ENCODE assay signal across 12 cellular contexts in the genomic region with DNA sequence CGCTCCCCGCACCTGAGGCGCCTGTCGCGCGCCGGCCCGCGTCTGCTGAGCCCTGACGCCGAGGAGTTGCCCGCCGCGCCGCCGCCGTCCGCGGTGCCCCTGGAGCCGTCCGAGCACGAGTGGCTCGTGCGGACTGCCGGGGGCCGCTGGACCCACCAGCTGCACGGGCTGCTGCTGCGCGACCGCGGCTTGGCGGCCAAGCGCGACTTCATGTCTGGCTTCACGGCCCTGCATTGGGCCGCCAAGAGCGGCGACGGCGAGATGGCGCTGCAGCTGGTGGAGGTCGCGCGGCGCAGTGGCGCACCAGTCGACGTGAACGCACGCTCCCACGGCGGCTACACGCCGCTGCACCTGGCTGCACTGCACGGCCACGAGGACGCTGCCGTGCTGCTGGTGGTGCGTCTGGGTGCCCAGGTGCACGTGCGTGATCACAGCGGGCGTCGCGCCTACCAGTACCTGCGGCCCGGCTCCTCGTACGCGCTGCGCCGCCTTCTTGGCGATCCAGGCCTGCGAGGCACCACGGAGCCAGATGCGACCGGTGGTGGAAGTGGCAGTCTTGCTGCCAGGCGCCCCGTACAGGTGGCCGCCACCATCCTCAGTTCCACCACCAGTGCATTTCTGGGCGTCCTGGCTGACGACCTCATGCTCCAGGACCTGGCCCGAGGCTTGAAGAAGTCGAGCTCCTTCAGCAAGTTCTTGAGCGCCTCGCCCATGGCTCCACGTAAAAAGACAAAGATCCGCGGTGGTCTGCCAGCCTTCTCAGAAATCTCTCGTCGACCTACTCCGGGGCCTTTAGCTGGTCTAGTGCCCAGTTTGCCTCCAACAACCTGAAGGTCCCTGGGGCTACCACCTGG. TPM values are rescaled to one million over a fixed set of nuclear protein-coding genes. Genes with fewer than 3 reads are reported as not detected.
DNase-seq lines count a peak whose midpoint lies in the region; ATAC-seq and TF ChIP-seq lines count a peak whose summit lies in the region.
"Had no signal": no experiment of that assay in that cellular context is flagged by ENCODE, and none has a peak within 500 bp of the region (broad histone marks: within the 10 kb centered on the region; RNA-seq: fewer than 3 reads in every experiment).

No MANE protein-coding gene starts in this region.

- no peak for TF ChIP-seq CTCF in endodermal cell (conservative IDR thresholded peaks at IDR 0.05)
- TF ChIP-seq CTCF in type B pancreatic cell (conservative IDR thresholded peaks at IDR 0.05) = no peak

- no peaks in the 10 kb centered on the region for H3K4me1 ChIP-seq in endodermal cell (ENCODE audit: control insufficient read depth, insufficient read depth, low read length)

- 63 to 86% methylated on average over 43 to 92 of the region's 92 CpGs for WGBS in endodermal cell (ENCODE audit: insufficient coverage in 1 of 2, insufficient read length in 1 of 2), 2 experiments

- H3K9me3 Mint-ChIP-seq in activated naive CD4-positive, alpha-beta T cell treated with anti-CD3 and anti-CD28 coated beads, Interleukin-2, amount 50 U/mL, for 24 hours = no peaks in the 10 kb centered on the region
- H3K9me3 Mint-ChIP-seq in activated naive CD4-positive, alpha-beta T cell treated with anti-CD3 and anti-CD28 coated beads, Interleukin-2, amount 50 U/mL, for 72 hours = no peaks in the 10 kb centered on the region
- peaks cover 5% of the 10 kb centered on the region for H3K9me3 Mint-ChIP-seq in endodermal cell
- peaks cover 0 to 1% (median 0%) of the 10 kb centered on the region in 7 donors for H3K9me3 Mint-ChIP-seq in naive B cell
- H3K9me3 Mint-ChIP-seq in type B pancreatic cell = no peaks in the 10 kb centered on the region

- no peaks in the 10 kb centered on the region for H3K9me3 ChIP-seq in endodermal cell (ENCODE audit: control insufficient read depth, low read length)

- peaks cover 15% of the 10 kb centered on the region for H3K4me1 Mint-ChIP-seq in activated naive CD4-positive, alpha-beta T cell treated with anti-CD3 and anti-CD28 coated beads, Interleukin-2, amount 50 U/mL, for 24 hours
- no peaks in the 10 kb centered on the region for H3K4me1 Mint-ChIP-seq in endodermal cell
- H3K4me1 Mint-ChIP-seq in naive B cell = peaks cover 4 to 25% (median 17%) of the 10 kb centered on the region in 3 donors
- no peaks in the 10 kb centered on the region for H3K4me1 Mint-ChIP-seq in type B pancreatic cell (ENCODE audit: unreplicated experiment)

- peaks cover 28% of the 10 kb centered on the region for H3K27me3 Mint-ChIP-seq in activated naive CD4-positive, alpha-beta T cell treated with anti-CD3 and anti-CD28 coated beads, Interleukin-2, amount 50 U/mL, for 24 hours
- H3K27me3 Mint-ChIP-seq in endodermal cell (ENCODE audit: insufficient read depth) = peaks cover 79% of the 10 kb centered on the region
- H3K27me3 Mint-ChIP-seq in naive B cell = peaks cover 27 to 48% (median 42%) of the 10 kb centered on the region in 3 donors
- H3K27me3 Mint-ChIP-seq in type B pancreatic cell = peaks cover 53% of the 10 kb centered on the region

- no peak overlapping the region for H3K9ac ChIP-seq in endodermal cell (ENCODE audit: extremely low read depth, low read length, poor library complexity, severe bottlenecking)

- H3K36me3 ChIP-seq in endodermal cell (ENCODE audit: control insufficient read depth, insufficient read depth, low read length) = no peaks in the 10 kb centered on the region

- H3K27me3 ChIP-seq in endodermal cell (ENCODE audit: control insufficient read depth, insufficient read depth, low read length, poor library complexity, severe bottlenecking) = peaks cover 69% of the 10 kb centered on the region

- H3K4me3 ChIP-seq in endodermal cell (ENCODE audit: low read length) = no peak overlapping the region

- H3K27ac ChIP-seq in endodermal cell (ENCODE audit: low read depth, low read length) = no peak overlapping the region
- H3K27ac ChIP-seq: RWPE1 had no signal

- H3K4me3 Mint-ChIP-seq in activated naive CD4-positive, alpha-beta T cell treated with anti-CD3 and anti-CD28 coated beads, Interleukin-2, amount 50 U/mL, for 24 hours = peak overlapping the region; percentile 42
- H3K4me3 Mint-ChIP-seq in endodermal cell = no peak overlapping the region
- peak overlapping the region in 6 of 8 donors; percentile 49 to 78 (median 68) for H3K4me3 Mint-ChIP-seq in naive B cell
- H3K4me3 Mint-ChIP-seq in type B pancreatic cell = peak overlapping the region; percentile 76

- intact Hi-C loops in sciatic nerve (cut with DNase I) = no loop called here

- DNase-seq in activated naive CD4-positive, alpha-beta T cell treated with anti-CD3 and anti-CD28 coated beads, Interleukin-2, amount 50 U/mL, for 72 hours (ENCODE audit: low spot score in 2 of 2) = no peak
- DNase-seq in endodermal cell = peak; percentile 83
- DNase-seq in naive B cell = no peak
- no peak for DNase-seq in type B pancreatic cell (ENCODE audit: extremely low spot score, unreplicated experiment)
- no peak for DNase-seq in sciatic nerve (ENCODE audit: low spot score)
- no peak for DNase-seq in epidermal melanocyte (ENCODE audit: insufficient read length, low spot score)
- DNase-seq: activated CD4-positive, alpha-beta T cell treated with anti-CD3 and anti-CD28 coated beads, Interleukin-2, amount 50 U/mL, for 4 hours; cortex of kidney; NCI-H1092 had no signal

- H3K36me3 Mint-ChIP-seq in activated naive CD4-positive, alpha-beta T cell treated with anti-CD3 and anti-CD28 coated beads, Interleukin-2, amount 50 U/mL, for 24 hours = peaks cover 2% of the 10 kb centered on the region
- peaks cover 5% of the 10 kb centered on the region in 2 donors for H3K36me3 Mint-ChIP-seq in activated naive CD4-positive, alpha-beta T cell treated with anti-CD3 and anti-CD28 coated beads, Interleukin-2, amount 50 U/mL, for 72 hours
- H3K36me3 Mint-ChIP-seq in endodermal cell (ENCODE audit: low read depth) (no peaks in the 10 kb centered on the region), naive B cell (no peaks in the 10 kb centered on the region), type B pancreatic cell (no peaks in the 10 kb centered on the region)

- no peak for ATAC-seq in activated naive CD4-positive, alpha-beta T cell treated with anti-CD3 and anti-CD28 coated beads, Interleukin-2, amount 50 U/mL, for 72 hours
- ATAC-seq in naive B cell (ENCODE audit: low read depth in 2 of 2) (peak in 1 of 2 donors; percentile 2), HG02610 (IDR thresholded peaks at IDR 0.05; ENCODE audit: unreplicated experiment) (no peak), sciatic nerve (no peak)

- H3K27ac Mint-ChIP-seq in activated naive CD4-positive, alpha-beta T cell treated with anti-CD3 and anti-CD28 coated beads, Interleukin-2, amount 50 U/mL, for 24 hours = no peak overlapping the region
- no peak overlapping the region for H3K27ac Mint-ChIP-seq in activated naive CD4-positive, alpha-beta T cell treated with anti-CD3 and anti-CD28 coated beads, Interleukin-2, amount 50 U/mL, for 72 hours
- no peak overlapping the region for H3K27ac Mint-ChIP-seq in endodermal cell
- H3K27ac Mint-ChIP-seq in naive B cell = no peak overlapping the region
- H3K27ac Mint-ChIP-seq in type B pancreatic cell = peak overlapping the region; percentile 6

RNA-seq across cellular contexts. Expression of a gene that starts 1.6 kb away (rescaled TPM):
- not detected for total RNA-seq in activated naive CD4-positive, alpha-beta T cell treated with anti-CD3 and anti-CD28 coated beads, Interleukin-2, amount 50 U/mL, for 72 hours
- under 1 TPM in 1 of 2 donors, not detected in 1; 0.13 TPM for total RNA-seq in endodermal cell
- not detected for polyA plus RNA-seq in endodermal cell (2013, experiment 1 of 2)
- polyA plus RNA-seq in endodermal cell (2013, experiment 2 of 2) = not detected
- polyA plus RNA-seq in naive B cell (ENCODE audit: low read depth in 6 of 6) = not detected
- 2.5 and 4.4 TPM in 2 replicates for total RNA-seq in type B pancreatic cell (ENCODE audit: low replicate concordance)
- total RNA-seq in sciatic nerve = 2.5 TPM

RNA-seq across cellular contexts. Expression of a gene that starts 15.8 kb away (rescaled TPM):
- total RNA-seq in activated naive CD4-positive, alpha-beta T cell treated with anti-CD3 and anti-CD28 coated beads, Interleukin-2, amount 50 U/mL, for 72 hours = 1 to 10 TPM; 1.3 to 2.3 TPM
- total RNA-seq in endodermal cell (10 to 100 TPM in 1 of 2 donors, 1 to 10 TPM in 1; 6.6 to 14.4 TPM), type B pancreatic cell (ENCODE audit: low replicate concordance) (7.2 and 7.6 TPM in 2 replicates), sciatic nerve (33.3 TPM)
- polyA plus RNA-seq in endodermal cell (2013, experiment 1 of 2) = 2.1 TPM
- polyA plus RNA-seq in endodermal cell (2013, experiment 2 of 2) = 0.91 TPM
- polyA plus RNA-seq in naive B cell (ENCODE audit: low read depth in 6 of 6) = under 1 TPM in 1 of 6 donors, not detected in 5; 0.26 TPM

RNA-seq across cellular contexts. Expression of a gene that starts 37.6 kb away (rescaled TPM):
- 10 to 100 TPM in 1 of 2 donors, 1 to 10 TPM in 1; 9.4 to 15.5 TPM for total RNA-seq in activated naive CD4-positive, alpha-beta T cell treated with anti-CD3 and anti-CD28 coated beads, Interleukin-2, amount 50 U/mL, for 72 hours
- 10 to 100 TPM; 49.0 to 56.7 TPM for total RNA-seq in endodermal cell
- 44.7 TPM for polyA plus RNA-seq in endodermal cell (2013, experiment 1 of 2)
- 40.8 TPM for polyA plus RNA-seq in endodermal cell (2013, experiment 2 of 2)
- under 1 TPM in 4 of 6 donors, not detected in 2; 0.11 to 0.27 (median 0.22) TPM for polyA plus RNA-seq in naive B cell (ENCODE audit: low read depth in 6 of 6)
- 62.7 and 68.1 TPM in 2 replicates for total RNA-seq in type B pancreatic cell (ENCODE audit: low replicate concordance)
- total RNA-seq in sciatic nerve = 59.3 TPM

RNA-seq across cellular contexts. Expression of a gene that starts 51.6 kb away (rescaled TPM):
- total RNA-seq in activated naive CD4-positive, alpha-beta T cell treated with anti-CD3 and anti-CD28 coated beads, Interleukin-2, amount 50 U/mL, for 72 hours = 1 to 10 TPM; 1.1 to 1.3 TPM
- total RNA-seq in endodermal cell (under 1 TPM; 0.26 to 0.33 TPM), type B pancreatic cell (ENCODE audit: low replicate concordance) (1.4 and 1.5 TPM in 2 replicates), sciatic nerve (0.40 TPM)
- 0.57 TPM for polyA plus RNA-seq in endodermal cell (2013, experiment 1 of 2)
- polyA plus RNA-seq in endodermal cell (2013, experiment 2 of 2) = 0.33 TPM
- under 1 TPM in 2 of 6 donors, not detected in 4; 0.14 to 0.45 TPM for polyA plus RNA-seq in naive B cell (ENCODE audit: low read depth in 6 of 6)

RNA-seq across cellular contexts. Expression of a gene that starts 51.8 kb away (rescaled TPM):
- 100 to 1,000 TPM; 396 to 399 TPM for total RNA-seq in activated naive CD4-positive, alpha-beta T cell treated with anti-CD3 and anti-CD28 coated beads, Interleukin-2, amount 50 U/mL, for 72 hours
- total RNA-seq in endodermal cell (100 to 1,000 TPM; 261 to 286 TPM), type B pancreatic cell (ENCODE audit: low replicate concordance) (445 and 544 TPM in 2 replicates), sciatic nerve (187 TPM)
- 271 TPM for polyA plus RNA-seq in endodermal cell (2013, experiment 1 of 2)
- 294 TPM for polyA plus RNA-seq in endodermal cell (2013, experiment 2 of 2)
- 100 to 1,000 TPM; 413 to 500 (median 433) TPM for polyA plus RNA-seq in naive B cell (ENCODE audit: low read depth in 6 of 6)
